Comparison of ENCODE assay signal across 8 cellular contexts in genomic region chr19:44747739-44748425, GRCh38. TPM values are rescaled to one million over a fixed set of nuclear protein-coding genes. Genes with fewer than 3 reads are reported as not detected.
DNase-seq lines count a peak whose midpoint lies in the region; ATAC-seq and TF ChIP-seq lines count a peak whose summit lies in the region.

No MANE protein-coding gene starts in this region.

- DNase-seq in OCI-LY7 (ENCODE audit: low spot score) = no peak
- peak; percentile 40 for DNase-seq in activated naive CD8-positive, alpha-beta T cell treated with anti-CD3 and anti-CD28 coated beads, Interleukin-2, amount 50 U/mL, for 24 hours
- DNase-seq in left ventricle myocardium superior = peak; percentile 80
- DNase-seq in posterior vena cava (ENCODE audit: low spot score) = peak; percentile 94

- intact Hi-C loops in OCI-LY7 (cut with micrococcal nuclease; ENCODE audit: unreplicated experiment) = no loop called here
- intact Hi-C loops in left ventricle myocardium superior (cut with micrococcal nuclease) = no loop called here
- intact Hi-C loops in posterior vena cava (cut with DNase I) = no loop called here

- H3K27ac Mint-ChIP-seq in activated naive CD8-positive, alpha-beta T cell treated with anti-CD3 and anti-CD28 coated beads, Interleukin-2, amount 50 U/mL, for 24 hours = peak overlapping the region; percentile 96

- no peaks in the 10 kb centered on the region for H3K9me3 Mint-ChIP-seq in activated naive CD8-positive, alpha-beta T cell treated with anti-CD3 and anti-CD28 coated beads, Interleukin-2, amount 50 U/mL, for 24 hours

- H3K9me3 ChIP-seq in ES-I3 (ENCODE audit: control insufficient read depth, insufficient read depth, low read length) (no peaks in the 10 kb centered on the region), OCI-LY7 (ENCODE audit: low read length) (no peaks in the 10 kb centered on the region)

- no TSS peak for BruUV-seq in OCI-LY7 (replicated peaks; lab: Mats Ljungman, UMichigan)

- no peak for TF ChIP-seq CTCF in OCI-LY7 (conservative IDR thresholded peaks at IDR 0.05; ENCODE audit: low read length)

- POLR2A ChIA-PET in OCI-LY7 (lab: Charles Lee) = no interaction called here

- peaks cover 62% of the 10 kb centered on the region for H3K4me1 Mint-ChIP-seq in activated naive CD8-positive, alpha-beta T cell treated with anti-CD3 and anti-CD28 coated beads, Interleukin-2, amount 50 U/mL, for 24 hours

- H4K20me1 ChIP-seq in OCI-LY7 (ENCODE audit: insufficient read depth, low read length) = no peaks in the 10 kb centered on the region

- peak overlapping the region; percentile 84 for H3K4me3 ChIP-seq in OCI-LY7 (ENCODE audit: low read depth, low read length, poor library complexity, severe bottlenecking)

- peaks cover 4% of the 10 kb centered on the region for H3K27me3 Mint-ChIP-seq in activated naive CD8-positive, alpha-beta T cell treated with anti-CD3 and anti-CD28 coated beads, Interleukin-2, amount 50 U/mL, for 24 hours

- peak overlapping the region; percentile 95 for H3K27ac ChIP-seq in OCI-LY7 (ENCODE audit: low read depth, low read length, poor library complexity, severe bottlenecking)

- ATAC-seq in HG02885 (IDR thresholded peaks at IDR 0.05; ENCODE audit: poor library complexity, unreplicated experiment) (peak; percentile 27), left ventricle myocardium superior (peak; percentile 38), HG03095 (IDR thresholded peaks at IDR 0.05; ENCODE audit: unreplicated experiment) (no peak), GM18868 (IDR thresholded peaks at IDR 0.05; ENCODE audit: unreplicated experiment) (no peak)
- ATAC-seq in activated naive CD8-positive, alpha-beta T cell treated with anti-CD3 and anti-CD28 coated beads, Interleukin-2, amount 50 U/mL, for 24 hours = peak; percentile 30

- H2AFZ ChIP-seq in OCI-LY7 (ENCODE audit: low read length) = peak overlapping the region; percentile 69; the same call in 1 of the 2 replicates

- peaks cover 16% of the 10 kb centered on the region for H3K36me3 Mint-ChIP-seq in activated naive CD8-positive, alpha-beta T cell treated with anti-CD3 and anti-CD28 coated beads, Interleukin-2, amount 50 U/mL, for 24 hours (ENCODE audit: low read depth)

- CTCF ChIA-PET in OCI-LY7 (lab: Charles Lee; ENCODE audit: unreplicated experiment) = no interaction called here

- H3K36me3 ChIP-seq in ES-I3 (ENCODE audit: insufficient read depth, low read length) (no peaks in the 10 kb centered on the region), OCI-LY7 (ENCODE audit: insufficient read depth, low read length) (peaks cover 26% of the 10 kb centered on the region; the same call in 1 of the 2 replicates)

- peak overlapping the region; percentile 79 for H3K4me2 ChIP-seq in OCI-LY7 (ENCODE audit: low read length)

- peaks cover 27% of the 10 kb centered on the region for H3K79me2 ChIP-seq in OCI-LY7 (ENCODE audit: insufficient read depth, low read depth, low read length)

- peaks cover 4% of the 10 kb centered on the region for H3K4me1 ChIP-seq in ES-I3 (ENCODE audit: insufficient read depth, low read length)
- peaks cover 52% of the 10 kb centered on the region for H3K4me1 ChIP-seq in OCI-LY7 (ENCODE audit: insufficient read depth, low read length, poor library complexity, severe bottlenecking)

- peak overlapping the region; percentile 96 for H3K4me3 Mint-ChIP-seq in activated naive CD8-positive, alpha-beta T cell treated with anti-CD3 and anti-CD28 coated beads, Interleukin-2, amount 50 U/mL, for 24 hours

- H3K9ac ChIP-seq in ES-I3 (ENCODE audit: low read depth, low read length) = peak overlapping the region; percentile 61; the same call in 1 of the 2 replicates

- no peaks in the 10 kb centered on the region for H3K9me2 ChIP-seq in OCI-LY7 (ENCODE audit: insufficient read depth, low read length)

RNA-seq across cellular contexts. Expression of gene BCL3, which starts 0.6 kb away (rescaled TPM):
- total RNA-seq in OCI-LY7 (2014; rRNA removed; shearing (Covaris generic)) = 5.8 and 10.2 TPM in 2 replicates
- total RNA-seq in OCI-LY7 (2022) = 18.6 and 22.9 TPM in 2 replicates
- 14.5 TPM for total RNA-seq in left ventricle myocardium superior
- total RNA-seq in posterior vena cava = 10 to 100 TPM; 37.6 to 40.4 TPM

RNA-seq across cellular contexts. Expression of gene CBLC, which starts 29.8 kb away (rescaled TPM):
- not detected in 2 replicates for total RNA-seq in OCI-LY7 (2014; rRNA removed; shearing (Covaris generic))
- not detected in 2 replicates for total RNA-seq in OCI-LY7 (2022)
- not detected for total RNA-seq in left ventricle myocardium superior
- not detected for total RNA-seq in posterior vena cava

RNA-seq across cellular contexts. Expression of gene CEACAM16, which starts 48.9 kb away (rescaled TPM):
- not detected in 2 replicates for total RNA-seq in OCI-LY7 (2014; rRNA removed; shearing (Covaris generic))
- not detected in 2 replicates for total RNA-seq in OCI-LY7 (2022)
- total RNA-seq in left ventricle myocardium superior = not detected
- not detected for total RNA-seq in posterior vena cava

Comparison
In these comparisons a context has a peak if more than half of its experiments do, and no peak if none do; other contexts are left out.
1. ATAC-seq: peak in HG02885 (single experiment), activated naive CD8-positive, alpha-beta T cell treated with anti-CD3 and anti-CD28 coated beads, Interleukin-2, amount 50 U/mL, for 24 hours (single experiment) and left ventricle myocardium superior (single experiment); none in HG03095 (single experiment) and GM18868 (single experiment).